Comparison of ENCODE assay signal across 8 cellular contexts in genomic region chr19:11986754-11987153, GRCh38. TPM values are rescaled to one million over a fixed set of nuclear protein-coding genes. Genes with fewer than 3 reads are reported as not detected.
DNase-seq lines count a peak whose midpoint lies in the region; ATAC-seq and TF ChIP-seq lines count a peak whose summit lies in the region.

No MANE protein-coding gene starts in this region.

- H3K9me3 Mint-ChIP-seq in activated naive CD8-positive, alpha-beta T cell (ENCODE audit: low read depth): no peaks in the 10 kb centered on the region
- H3K9me3 Mint-ChIP-seq in activated naive CD8-positive, alpha-beta T cell treated with anti-CD3 and anti-CD28 coated beads for 36 hours: peaks cover 8% of the 10 kb centered on the region
- H3K9me3 Mint-ChIP-seq in immature natural killer cell: peaks cover 0 to 9% (median 6%) of the 10 kb centered on the region in 6 donors

- POLR2A ChIA-PET in RWPE1 (lab: Yijun Ruan, JAX; ENCODE audit: low non-redundant PET): interaction anchor here (0.7 kb wide), 1 partner anchor 63 kb away, joined by 7 read pairs; no protein-coding TSS in a partner anchor

- ATAC-seq in thoracic aorta (ENCODE audit: insufficient number of reproducible peaks, low FRiP score, low read depth) (no peak), psoas muscle (no peak)

- peak overlapping the region; percentile 99 for H3K4me3 Mint-ChIP-seq in activated naive CD8-positive, alpha-beta T cell
- no peak overlapping the region for H3K4me3 Mint-ChIP-seq in activated naive CD8-positive, alpha-beta T cell treated with anti-CD3 and anti-CD28 coated beads for 36 hours
- H3K4me3 Mint-ChIP-seq in immature natural killer cell: peak overlapping the region in 3 of 5 donors; percentile 4 to 98 (median 96)

- CTCF ChIA-PET in RWPE1 (lab: Yijun Ruan, JAX): interaction anchor here (1.9 to 2.7 kb wide), 2 partner anchors 63 to 189 kb away, joined by 14 to 28 read pairs; partner anchors contain the start of genes ZNF491 and ZNF700

- H3K27me3 ChIP-seq in OCI-LY3 (ENCODE audit: low read depth, low read length): no peaks in the 10 kb centered on the region
- no peaks in the 10 kb centered on the region for H3K27me3 ChIP-seq in thoracic aorta (replicated peaks; ENCODE audit: insufficient read depth)
- H3K27me3 ChIP-seq in psoas muscle (ENCODE audit: insufficient read depth in 3 of 3, low read length in 2 of 3): no peaks in the 10 kb centered on the region

- H3K27ac ChIP-seq in OCI-LY3 (ENCODE audit: low read length): no peak overlapping the region
- no peak overlapping the region for H3K27ac ChIP-seq in thoracic aorta
- H3K27ac ChIP-seq in psoas muscle: no peak overlapping the region
- no peak overlapping the region; the same call in 1 of the 2 replicates for H3K27ac ChIP-seq in RWPE1

- no peak for DNase-seq in activated naive CD8-positive, alpha-beta T cell treated with anti-CD3 and anti-CD28 coated beads for 36 hours
- DNase-seq in immature natural killer cell: no peak
- DNase-seq in thoracic aorta (ENCODE audit: low spot score): no peak
- DNase-seq in psoas muscle: no peak
- DNase-seq in RWPE1 (ENCODE audit: low spot score): no peak
- no peak for DNase-seq in NCI-H2227 treated with DMSO at 0.1 percent for 48 hours (lab: John Stamatoyannopoulos, UW)

- TF ChIP-seq CTCF in OCI-LY3 (IDR thresholded peaks at IDR 0.05; ENCODE audit: low read depth, low read length) (no peak), thoracic aorta (IDR thresholded peaks at IDR 0.05) (no peak), psoas muscle (IDR thresholded peaks at IDR 0.05) (no peak), RWPE1 (conservative IDR thresholded peaks at IDR 0.05; ENCODE audit: low read depth) (no peak)

- no peaks in the 10 kb centered on the region for H3K27me3 Mint-ChIP-seq in activated naive CD8-positive, alpha-beta T cell
- no peaks in the 10 kb centered on the region for H3K27me3 Mint-ChIP-seq in activated naive CD8-positive, alpha-beta T cell treated with anti-CD3 and anti-CD28 coated beads for 36 hours
- H3K27me3 Mint-ChIP-seq in immature natural killer cell (ENCODE audit: low read depth in 3 of 3): peaks cover 2 to 11% (median 2%) of the 10 kb centered on the region in 3 donors

- H3K4me1 Mint-ChIP-seq in activated naive CD8-positive, alpha-beta T cell (ENCODE audit: low read depth): peaks cover 29% of the 10 kb centered on the region
- H3K4me1 Mint-ChIP-seq in activated naive CD8-positive, alpha-beta T cell treated with anti-CD3 and anti-CD28 coated beads for 36 hours: peaks cover 25% of the 10 kb centered on the region
- peaks cover 25 to 38% of the 10 kb centered on the region in 2 donors for H3K4me1 Mint-ChIP-seq in immature natural killer cell

- peak overlapping the region; percentile 88 for H3K4me3 ChIP-seq in OCI-LY3 (ENCODE audit: low read length)
- H3K4me3 ChIP-seq in thoracic aorta: peak overlapping the region; percentile 90
- no peak overlapping the region for H3K4me3 ChIP-seq in psoas muscle

- WGBS in psoas muscle, 3 donors: 93 to 96% (median 95%) methylated on average over 17 of the region's 17 CpGs

- peaks cover 33% of the 10 kb centered on the region for H3K79me2 ChIP-seq in OCI-LY3 (ENCODE audit: low read length)

- no peak overlapping the region for H3K27ac Mint-ChIP-seq in activated naive CD8-positive, alpha-beta T cell
- no peak overlapping the region for H3K27ac Mint-ChIP-seq in activated naive CD8-positive, alpha-beta T cell treated with anti-CD3 and anti-CD28 coated beads for 36 hours
- no peak overlapping the region for H3K27ac Mint-ChIP-seq in immature natural killer cell

- H4K20me1 ChIP-seq in OCI-LY3 (ENCODE audit: insufficient read depth, low read length): peaks cover 17% of the 10 kb centered on the region

- H3K4me1 ChIP-seq in OCI-LY3 (ENCODE audit: low read length) (peaks cover 10% of the 10 kb centered on the region), thoracic aorta (ENCODE audit: control insufficient read depth in 1 of 2, low read depth in 2 of 2) (no peaks in the 10 kb centered on the region), psoas muscle (no peaks in the 10 kb centered on the region)

- no peak overlapping the region for H3K4me2 ChIP-seq in OCI-LY3 (ENCODE audit: low read length)

- intact Hi-C loops in psoas muscle (cut with DNase I): loop anchor here in 1 of 2 donors (5.0 kb wide), 1 partner anchor 189 kb away; the partner anchor contains the start of gene ZNF491

- no peak overlapping the region for H3K9ac ChIP-seq in OCI-LY3 (ENCODE audit: low read length)

- H2AFZ ChIP-seq in OCI-LY3 (ENCODE audit: low read depth, low read length): no peak overlapping the region

- H3K36me3 ChIP-seq in OCI-LY3 (replicated peaks; ENCODE audit: low read depth, low read length) (peaks cover 14% of the 10 kb centered on the region), thoracic aorta (no peaks in the 10 kb centered on the region), psoas muscle (ENCODE audit: insufficient read depth in 1 of 2, low read depth in 1 of 2) (peaks cover 0 to 6% of the 10 kb centered on the region in 2 donors)

- H3K36me3 Mint-ChIP-seq in activated naive CD8-positive, alpha-beta T cell: peaks cover 3% of the 10 kb centered on the region
- H3K36me3 Mint-ChIP-seq in activated naive CD8-positive, alpha-beta T cell treated with anti-CD3 and anti-CD28 coated beads for 36 hours: peaks cover 11% of the 10 kb centered on the region
- H3K36me3 Mint-ChIP-seq in immature natural killer cell: peaks cover 0 to 4% (median 0%) of the 10 kb centered on the region in 3 donors

- H3K9me3 ChIP-seq in OCI-LY3 (ENCODE audit: insufficient read depth, low read length): peaks cover 4% of the 10 kb centered on the region; the same call in 1 of the 2 replicates
- peaks cover 3% of the 10 kb centered on the region for H3K9me3 ChIP-seq in thoracic aorta
- H3K9me3 ChIP-seq in psoas muscle: peaks cover 5% of the 10 kb centered on the region

RNA-seq across cellular contexts. Expression of gene ZNF763, which starts 21.9 kb away (rescaled TPM):
- under 1 TPM; 0.85 to 0.96 TPM for total RNA-seq in activated naive CD8-positive, alpha-beta T cell treated with anti-CD3 and anti-CD28 coated beads for 36 hours
- polyA plus RNA-seq in immature natural killer cell (1 to 10 TPM in 2 of 3 donors, under 1 TPM in 1; 0.91 to 5.3 (median 2.9) TPM), psoas muscle (1 to 10 TPM in 1 of 3 donors, under 1 TPM in 2; 0.56 to 1.3 (median 0.82) TPM)
- total RNA-seq in thoracic aorta (1 to 10 TPM; 2.3 to 5.9 TPM), psoas muscle (1 to 10 TPM in 2 of 4 donors, under 1 TPM in 2; 0.22 to 1.6 (median 0.81) TPM)

RNA-seq across cellular contexts. Expression of gene ZNF433, which starts 48.7 kb away (rescaled TPM):
- 1 to 10 TPM; 2.2 to 2.3 TPM for total RNA-seq in activated naive CD8-positive, alpha-beta T cell treated with anti-CD3 and anti-CD28 coated beads for 36 hours
- polyA plus RNA-seq in immature natural killer cell (1 to 10 TPM; 4.5 to 6.5 (median 5.4) TPM), psoas muscle (1 to 10 TPM; 1.4 to 4.2 (median 2.8) TPM)
- total RNA-seq in thoracic aorta (1 to 10 TPM; 6.6 to 7.0 TPM), psoas muscle (1 to 10 TPM; 2.7 to 4.0 (median 3.1) TPM)
